In genomic region chr7:87627634-87627994, GRCh38 we compare ENCODE assay signal across 9 cellular contexts. TPM values are rescaled to one million over a fixed set of nuclear protein-coding genes. Genes with fewer than 3 reads are reported as not detected.
A peak's percentile ranks its signal among the peaks of the same experiment; 100 is the strongest.
DNase-seq lines count a peak whose midpoint lies in the region; ATAC-seq, FAIRE-seq and TF ChIP-seq lines count a peak whose summit lies in the region.
"Had no signal": no experiment of that assay in that cellular context is flagged by ENCODE, and none has a peak within 500 bp of the region (broad histone marks: within the 10 kb centered on the region; RNA-seq: fewer than 3 reads in every experiment).

No MANE protein-coding gene starts in this region.

- intact Hi-C loops in head of caudate nucleus (cut with DNase I) (no loop called here), prostate gland (cut with DNase I) (no loop called here)

- ATAC-seq in activated CD4-positive, CD25-positive, alpha-beta regulatory T cell treated with anti-CD3 and anti-CD28 coated beads, Interleukin-2, amount 50 U/mL, for 24 hours = peak; percentile 4 to 16
- peak; percentile 38 for ATAC-seq in HG02943 (IDR thresholded peaks at IDR 0.05; ENCODE audit: low read depth, unreplicated experiment)
- peak; percentile 54 for ATAC-seq in WTC11

- H3K4me3 ChIP-seq in prostate gland = peak overlapping the region; percentile 46 to 51

- no peaks in the 10 kb centered on the region for H3K36me3 ChIP-seq in prostate gland

- H3K4me1 Mint-ChIP-seq in WTC11 = peaks cover 8% of the 10 kb centered on the region

- POLR2A ChIA-PET in WTC11 (lab: Charles Lee) = no interaction called here

- no peaks in the 10 kb centered on the region for H3K36me3 Mint-ChIP-seq in WTC11

- H3K9me3 ChIP-seq in prostate gland = no peaks in the 10 kb centered on the region

- no peaks in the 10 kb centered on the region for H3K4me1 ChIP-seq in prostate gland (replicated peaks)

- H3K27me3 ChIP-seq in prostate gland (replicated peaks; ENCODE audit: insufficient read depth) = no peaks in the 10 kb centered on the region

- FAIRE-seq in HTR-8/SVneo (lab: Jason Lieb, UNC) = no peak

- no peak for DNase-seq in activated CD4-positive, CD25-positive, alpha-beta regulatory T cell (lab: John Stamatoyannopoulos, UW)
- DNase-seq in WTC11 (ENCODE audit: low spot score) (peak; percentile 26), head of caudate nucleus (peak in 38 of 42 donors; percentile 8 to 64 (median 38)), prostate gland (ENCODE audit: low spot score) (no peak), DMS114 treated with DMSO at 0.1 percent for 48 hours (lab: John Stamatoyannopoulos, UW; ENCODE audit: unreplicated experiment) (no peak), HTR-8/SVneo (ENCODE audit: insufficient read length, low spot score) (no peak)
- DNase-seq: DND-41 had no signal

- H3K27ac Mint-ChIP-seq in WTC11 = no peak overlapping the region

- TF ChIP-seq CTCF in WTC11 (IDR thresholded peaks at IDR 0.05) (no peak), prostate gland (IDR thresholded peaks at IDR 0.05) (no peak)

- no peaks in the 10 kb centered on the region for H3K9me3 Mint-ChIP-seq in WTC11

- no peak overlapping the region for H3K27ac ChIP-seq in prostate gland

- WGBS in prostate gland = 3% methylated on average over 24 of the region's 30 CpGs

- TF ChIP-seq POLR2A in prostate gland (IDR thresholded peaks at IDR 0.05) = no peak

- peaks cover 42% of the 10 kb centered on the region for H3K27me3 Mint-ChIP-seq in WTC11 (ENCODE audit: low read depth)

- peak overlapping the region; percentile 73 for H3K4me3 Mint-ChIP-seq in WTC11

- CTCF ChIA-PET in WTC11 (lab: Charles Lee) = no interaction called here

TF ChIP-seq in WTC11, 78 proteins besides CTCF, POLR2A, EP300 and RAD21:
- TF ChIP-seq KAT7 (CRISPR knock-in tag; IDR thresholded peaks at IDR 0.05; ENCODE audit: borderline replicate concordance) = no peak
- no peak for TF ChIP-seq ZNF396 (CRISPR knock-in tag; IDR thresholded peaks at IDR 0.05; ENCODE audit: borderline replicate concordance)
- TF ChIP-seq, protein P1, sequence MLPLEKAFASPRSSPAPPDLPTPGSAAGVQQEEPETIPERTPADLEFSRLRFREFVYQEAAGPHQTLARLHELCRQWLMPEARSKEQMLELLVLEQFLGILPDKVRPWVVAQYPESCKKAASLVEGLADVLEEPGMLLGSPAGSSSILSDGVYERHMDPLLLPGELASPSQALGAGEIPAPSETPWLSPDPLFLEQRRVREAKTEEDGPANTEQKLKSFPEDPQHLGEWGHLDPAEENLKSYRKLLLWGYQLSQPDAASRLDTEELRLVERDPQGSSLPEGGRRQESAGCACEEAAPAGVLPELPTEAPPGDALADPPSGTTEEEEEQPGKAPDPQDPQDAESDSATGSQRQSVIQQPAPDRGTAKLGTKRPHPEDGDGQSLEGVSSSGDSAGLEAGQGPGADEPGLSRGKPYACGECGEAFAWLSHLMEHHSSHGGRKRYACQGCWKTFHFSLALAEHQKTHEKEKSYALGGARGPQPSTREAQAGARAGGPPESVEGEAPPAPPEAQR (CRISPR knock-in tag; IDR thresholded peaks at IDR 0.05) = no peak
- no peak for TF ChIP-seq ZMAT4 (CRISPR knock-in tag; IDR thresholded peaks at IDR 0.05)
- TF ChIP-seq ZNF532 (CRISPR knock-in tag; IDR thresholded peaks at IDR 0.05; ENCODE audit: borderline replicate concordance) = no peak
- TF ChIP-seq CDX4 (CRISPR knock-in tag; IDR thresholded peaks at IDR 0.05; ENCODE audit: borderline replicate concordance) = no peak
- TF ChIP-seq IRF2 (CRISPR knock-in tag; IDR thresholded peaks at IDR 0.05; ENCODE audit: borderline replicate concordance, low read depth) = no peak
- TF ChIP-seq, protein P2, sequence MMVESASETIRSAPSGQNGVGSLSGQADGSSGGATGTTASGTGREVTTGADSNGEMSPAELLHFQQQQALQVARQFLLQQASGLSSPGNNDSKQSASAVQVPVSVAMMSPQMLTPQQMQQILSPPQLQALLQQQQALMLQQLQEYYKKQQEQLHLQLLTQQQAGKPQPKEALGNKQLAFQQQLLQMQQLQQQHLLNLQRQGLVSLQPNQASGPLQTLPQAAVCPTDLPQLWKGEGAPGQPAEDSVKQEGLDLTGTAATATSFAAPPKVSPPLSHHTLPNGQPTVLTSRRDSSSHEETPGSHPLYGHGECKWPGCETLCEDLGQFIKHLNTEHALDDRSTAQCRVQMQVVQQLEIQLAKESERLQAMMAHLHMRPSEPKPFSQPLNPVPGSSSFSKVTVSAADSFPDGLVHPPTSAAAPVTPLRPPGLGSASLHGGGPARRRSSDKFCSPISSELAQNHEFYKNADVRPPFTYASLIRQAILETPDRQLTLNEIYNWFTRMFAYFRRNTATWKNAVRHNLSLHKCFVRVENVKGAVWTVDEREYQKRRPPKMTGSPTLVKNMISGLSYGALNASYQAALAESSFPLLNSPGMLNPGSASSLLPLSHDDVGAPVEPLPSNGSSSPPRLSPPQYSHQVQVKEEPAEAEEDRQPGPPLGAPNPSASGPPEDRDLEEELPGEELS (CRISPR knock-in tag; IDR thresholded peaks at IDR 0.05) = no peak
- no peak for TF ChIP-seq ZBTB21 (CRISPR knock-in tag; IDR thresholded peaks at IDR 0.05; ENCODE audit: borderline replicate concordance)
- TF ChIP-seq, protein P3, sequence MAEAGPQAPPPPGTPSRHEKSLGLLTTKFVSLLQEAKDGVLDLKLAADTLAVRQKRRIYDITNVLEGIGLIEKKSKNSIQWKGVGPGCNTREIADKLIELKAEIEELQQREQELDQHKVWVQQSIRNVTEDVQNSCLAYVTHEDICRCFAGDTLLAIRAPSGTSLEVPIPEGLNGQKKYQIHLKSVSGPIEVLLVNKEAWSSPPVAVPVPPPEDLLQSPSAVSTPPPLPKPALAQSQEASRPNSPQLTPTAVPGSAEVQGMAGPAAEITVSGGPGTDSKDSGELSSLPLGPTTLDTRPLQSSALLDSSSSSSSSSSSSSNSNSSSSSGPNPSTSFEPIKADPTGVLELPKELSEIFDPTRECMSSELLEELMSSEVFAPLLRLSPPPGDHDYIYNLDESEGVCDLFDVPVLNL (CRISPR knock-in tag; IDR thresholded peaks at IDR 0.05; ENCODE audit: borderline replicate concordance, low read depth) = no peak
- TF ChIP-seq SP1 (CRISPR knock-in tag; conservative IDR thresholded peaks at IDR 0.05) = no peak
- no peak for TF ChIP-seq RELA (CRISPR knock-in tag; IDR thresholded peaks at IDR 0.05; ENCODE audit: borderline replicate concordance)
TF ChIP-seq in WTC11: peak in this region for 0.

RNA-seq across cellular contexts. Expression of gene RUNDC3B, which starts 0.6 kb away (rescaled TPM):
- total RNA-seq in WTC11 (2021) (0.15 to 0.89 TPM (median 0.62 TPM) in 3 replicates), prostate gland (1 to 10 TPM; 2.1 to 5.0 TPM)

RNA-seq across cellular contexts. Expression of gene ABCB1, which starts 26.9 kb away (rescaled TPM):
- 0.60 to 0.94 TPM (median 0.82 TPM) in 3 replicates for total RNA-seq in WTC11 (2021)
- total RNA-seq in prostate gland = 10 to 100 TPM in 1 of 2 donors, 1 to 10 TPM in 1; 9.2 to 10.2 TPM

Comparison
In these comparisons a context has a peak if more than half of its experiments do, and no peak if none do; other contexts are left out.
1. DNase-seq: peak in WTC11 (single experiment) and head of caudate nucleus (38 of 42); none in activated CD4-positive, CD25-positive, alpha-beta regulatory T cell (0 of 4), prostate gland (single experiment), DMS114 treated with DMSO at 0.1 percent for 48 hours (single experiment) and HTR-8/SVneo (single experiment).
2. Peak in every context shown above with its lines, with median percentiles within 50 percentile points of each other: ATAC-seq.